In the genomic region with DNA sequence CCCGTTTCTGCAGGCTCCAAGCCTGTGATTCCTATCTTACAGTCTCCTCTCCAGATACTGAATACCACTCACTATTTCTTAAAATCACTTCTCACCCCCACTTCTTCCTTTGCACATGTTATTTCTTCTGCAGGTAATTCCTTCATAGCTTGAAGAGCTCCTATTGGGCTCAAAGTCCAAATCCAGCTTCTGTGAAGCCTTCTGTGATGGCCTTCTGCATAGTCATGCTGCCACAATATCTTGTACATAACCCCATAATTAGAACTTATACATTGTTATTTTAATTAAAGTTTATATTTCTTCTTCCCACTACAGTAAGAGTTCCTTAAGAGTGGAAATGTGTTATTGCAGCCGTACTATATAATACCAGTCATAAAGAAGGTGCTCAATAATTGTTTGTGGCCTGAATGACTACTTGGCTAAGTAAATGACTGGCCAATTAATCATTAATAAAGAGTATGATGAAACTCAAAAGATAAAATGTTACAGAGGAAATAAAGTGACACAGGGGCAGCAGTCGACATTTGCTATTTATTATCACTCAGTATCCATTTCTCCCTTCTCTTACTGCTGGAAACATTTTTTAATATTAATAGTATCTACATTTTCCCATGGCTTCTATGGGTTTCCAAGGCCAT, we compare ENCODE assay signal across 19 cellular contexts.
DNase-seq lines count a peak whose midpoint lies in the region; ATAC-seq and TF ChIP-seq lines count a peak whose summit lies in the region.
"Had no signal": no experiment of that assay in that cellular context is flagged by ENCODE, and none has a peak within 500 bp of the region (broad histone marks: within the 10 kb centered on the region; RNA-seq: fewer than 3 reads in every experiment).

No MANE protein-coding gene starts in this region.

- TF ChIP-seq POLR2A in right lobe of liver (IDR thresholded peaks at IDR 0.05) (no peak), gastrocnemius medialis (IDR thresholded peaks at IDR 0.05) (no peak)

- TF ChIP-seq CTCF in hepatocyte (IDR thresholded peaks at IDR 0.05; ENCODE audit: poor library complexity), result no peak
- no peak for TF ChIP-seq CTCF in right lobe of liver (IDR thresholded peaks at IDR 0.05)
- TF ChIP-seq CTCF in gastrocnemius medialis (IDR thresholded peaks at IDR 0.05 in 4 of 5, conservative IDR thresholded peaks at IDR 0.05 in 1 of 5), result no peak

- H3K27ac ChIP-seq in hepatocyte (peak overlapping the region; percentile 45), right lobe of liver (no peak overlapping the region), gastrocnemius medialis (no peak overlapping the region)
- H3K27ac ChIP-seq: A549 had no signal

- no peaks in the 10 kb centered on the region for H3K27me3 ChIP-seq in hepatocyte
- H3K27me3 ChIP-seq in right lobe of liver, result no peaks in the 10 kb centered on the region
- no peaks in the 10 kb centered on the region for H3K27me3 ChIP-seq in gastrocnemius medialis

- H3K79me2 ChIP-seq in hepatocyte, result no peaks in the 10 kb centered on the region

- H3K9me3 ChIP-seq in hepatocyte (ENCODE audit: low read depth) (no peaks in the 10 kb centered on the region), right lobe of liver (no peaks in the 10 kb centered on the region), gastrocnemius medialis (no peaks in the 10 kb centered on the region)
- H3K9me3 ChIP-seq: A549, Caco-2, HAP-1 had no signal

- no peak overlapping the region for H3K4me2 ChIP-seq in hepatocyte
- H3K4me2 ChIP-seq: A549 had no signal

- H2AFZ ChIP-seq in hepatocyte, result no peak overlapping the region

- 79% methylated on average over 3 of the region's 3 CpGs for WGBS in hepatocyte (ENCODE audit: low lambda C conversion rate, missing lambda C conversion rate)
- WGBS in right lobe of liver (ENCODE audit: insufficient coverage, low coverage, low lambda C conversion rate, missing lambda C conversion rate), result 49% methylated on average over 3 of the region's 3 CpGs

- H4K20me1 ChIP-seq in hepatocyte (ENCODE audit: insufficient read depth, poor library complexity, severe bottlenecking), result no peaks in the 10 kb centered on the region

- H3K36me3 ChIP-seq in hepatocyte (replicated peaks; ENCODE audit: insufficient read depth, low read depth), result no peaks in the 10 kb centered on the region
- H3K36me3 ChIP-seq in right lobe of liver, result no peaks in the 10 kb centered on the region
- no peaks in the 10 kb centered on the region for H3K36me3 ChIP-seq in gastrocnemius medialis
- H3K36me3 ChIP-seq: HAP-1 had no signal

- in situ Hi-C loops in gastrocnemius medialis (cut with MboI; ENCODE audit: low sequenced_read_pairs in 4 of 4), result no loop called here

- H3K9me2 ChIP-seq in hepatocyte (replicated peaks; ENCODE audit: insufficient read depth), result no peaks in the 10 kb centered on the region

- ATAC-seq in right lobe of liver (peak; percentile 44 to 88 (median 82)), gastrocnemius medialis (no peak), HG03457 (IDR thresholded peaks at IDR 0.05; ENCODE audit: unreplicated experiment) (no peak)
- ATAC-seq: A549; CD8-positive, alpha-beta T cell had no signal

- DNase-seq in HT-29 (ENCODE audit: low spot score), result peak; percentile 43
- DNase-seq in hepatocyte (ENCODE audit: low spot score), result no peak
- DNase-seq in right lobe of liver, result no peak
- peak; percentile 30 for DNase-seq in renal cortical epithelial cell (ENCODE audit: low read depth)
- DNase-seq in gastrocnemius medialis, result no peak
- no peak for DNase-seq in AG08395 (ENCODE audit: low spot score)
- DNase-seq: 8988T; ACHN; C1 segment of cervical spinal cord; Caco-2; CD4-positive, CD25-positive, alpha-beta regulatory T cell; CD8-positive, alpha-beta T cell; DMS153; DND-41; GOT3; HFFc6 had no signal

- H3K4me1 ChIP-seq in hepatocyte (ENCODE audit: insufficient read depth) (peaks cover 7% of the 10 kb centered on the region), right lobe of liver (peaks cover 0 to 11% (median 4%) of the 10 kb centered on the region in 4 donors), gastrocnemius medialis (no peaks in the 10 kb centered on the region)
- H3K4me1 ChIP-seq: A549, Caco-2, HAP-1 had no signal

- intact Hi-C loops in right lobe of liver (cut with DNase I), result no loop called here
- intact Hi-C loops in gastrocnemius medialis (cut with DNase I; ENCODE audit: low total_unique reads), result no loop called here

- no peak overlapping the region for H3K4me3 ChIP-seq in hepatocyte
- H3K4me3 ChIP-seq in right lobe of liver, result no peak overlapping the region
- H3K4me3 ChIP-seq in gastrocnemius medialis, result no peak overlapping the region
- H3K4me3 ChIP-seq: A549, HAP-1 had no signal

Comparison
In these comparisons a context has a peak if more than half of its experiments do, and no peak if none do; other contexts are left out.
1. DNase-seq: peak in HT-29 (single experiment) and renal cortical epithelial cell (single experiment); none in hepatocyte (single experiment), right lobe of liver (0 of 3), gastrocnemius medialis (0 of 2) and AG08395 (single experiment).
2. ATAC-seq: peak in right lobe of liver (4 of 4); none in gastrocnemius medialis (0 of 2) and HG03457 (single experiment).